ENCODE assay signal across 33 cellular contexts in the genomic region with DNA sequence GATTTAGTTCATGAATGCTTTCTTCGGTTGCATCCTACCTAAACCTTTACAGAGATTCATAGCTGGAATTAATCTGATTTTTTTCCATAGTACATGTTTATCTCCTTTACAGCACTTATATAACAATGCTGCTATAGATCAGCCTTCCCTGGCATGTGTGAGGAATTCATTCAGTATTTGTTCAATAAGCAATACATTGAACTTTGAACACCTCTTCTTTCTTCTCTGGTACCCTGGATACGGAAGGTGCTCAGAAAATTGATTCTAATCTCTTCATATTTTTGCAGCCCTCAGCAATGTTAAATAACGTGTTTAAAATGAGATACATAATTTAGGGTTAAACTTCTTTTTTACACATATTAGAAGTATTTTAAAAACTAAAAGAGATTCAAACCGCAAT.
"Had no signal": no experiment of that assay in that cellular context is flagged by ENCODE, and none has a peak within 500 bp of the region (broad histone marks: within the 10 kb centered on the region; RNA-seq: fewer than 3 reads in every experiment).

No MANE protein-coding gene starts in this region.

- H3K27me3 ChIP-seq: MG63 had no signal

- H3K9me3 ChIP-seq: MG63 had no signal

- H3K36me3 ChIP-seq: MG63 had no signal

- DNase-seq: Karpas-422, Kasumi-1, MG63, MM.1S, MV-4-11, NCI-H1048, NCI-H1092, NCI-H1092 treated with DMSO at 0.1 percent for 48 hours, NCI-H1105, NCI-H1105 treated with DMSO at 0.1 percent for 48 hours, NCI-H1417, NCI-H1417 treated with DMSO at 0.1 percent for 48 hours, NCI-H1436, NCI-H1436 treated with DMSO at 0.1 percent for 48 hours, NCI-H146, NCI-H1694, NCI-H1694 treated with DMSO at 0.1 percent for 48 hours, NCI-H187, NCI-H187 treated with DMSO at 0.1 percent for 48 hours, NCI-H2029, NCI-H2029 treated with DMSO at 0.1 percent for 48 hours, NCI-H2081, NCI-H2081 treated with DMSO at 0.1 percent for 48 hours, NCI-H2107, NCI-H2171, NCI-H2171 treated with DMSO at 0.1 percent for 48 hours, NCI-H2227 treated with DMSO at 0.1 percent for 48 hours, NCI-H226, NCI-H345, NCI-H446, NCI-H446 treated with DMSO at 0.1 percent for 48 hours, NCI-H510A had no signal

- H3K27ac ChIP-seq: KMS-11 had no signal

- H3K9ac ChIP-seq: KMS-11 had no signal

- H3K4me2 ChIP-seq: KMS-11 had no signal

- H3K4me3 ChIP-seq: MG63 had no signal
